ENCODE assay signal across 13 cellular contexts in the genomic region with DNA sequence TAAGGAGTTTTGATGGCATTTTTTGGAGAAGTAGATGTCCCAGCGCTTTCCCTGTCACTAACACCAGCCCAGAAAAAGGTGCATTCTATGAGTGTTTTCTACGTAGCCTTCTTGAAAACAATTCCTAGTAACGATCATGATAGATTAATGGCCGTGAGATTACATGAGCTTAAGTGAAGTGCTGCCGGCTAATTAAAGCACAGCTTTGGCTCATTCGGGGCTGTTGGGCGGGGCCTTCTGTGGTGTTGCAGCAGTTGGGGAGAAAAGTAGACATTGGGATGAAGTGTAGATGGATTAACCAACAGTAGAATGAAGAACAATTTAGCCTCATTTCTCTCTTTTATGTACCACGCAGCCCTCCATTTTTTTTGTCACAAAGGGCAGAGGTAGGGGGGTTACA. TPM values are rescaled to one million over a fixed set of nuclear protein-coding genes. Genes with fewer than 3 reads are reported as not detected.
DNase-seq lines count a peak whose midpoint lies in the region; ATAC-seq and TF ChIP-seq lines count a peak whose summit lies in the region.
"Had no signal": no experiment of that assay in that cellular context is flagged by ENCODE, and none has a peak within 500 bp of the region (broad histone marks: within the 10 kb centered on the region; RNA-seq: fewer than 3 reads in every experiment).

No MANE protein-coding gene starts in this region.

- H3K4me3 ChIP-seq in lower lobe of right lung (peak overlapping the region; percentile 27), thoracic aorta (peak overlapping the region; percentile 65)

- TF ChIP-seq CTCF in brain (conservative IDR thresholded peaks at IDR 0.05) = no peak
- TF ChIP-seq CTCF in lower lobe of right lung (IDR thresholded peaks at IDR 0.05) = no peak
- TF ChIP-seq CTCF in thoracic aorta (IDR thresholded peaks at IDR 0.05) = no peak

- peak; percentile 66 for DNase-seq in NCI-H1694 treated with DMSO at 0.1 percent for 48 hours (lab: John Stamatoyannopoulos, UW)
- DNase-seq in lower lobe of right lung = no peak
- DNase-seq in thoracic aorta (ENCODE audit: low spot score) = no peak
- DNase-seq in activated CD4-positive, CD25-positive, alpha-beta regulatory T cell treated with anti-CD3 and anti-CD28 coated beads, Interleukin-2, amount 50 U/mL, for 72 hours = no peak
- no peak for DNase-seq in iPS-NIHi7 (ENCODE audit: extremely low spot score)
- DNase-seq: Caco-2; stimulated activated naive CD4-positive, alpha-beta T cell had no signal

- H3K4me1 ChIP-seq in lower lobe of right lung (no peaks in the 10 kb centered on the region), thoracic aorta (ENCODE audit: control insufficient read depth in 1 of 2, low read depth in 2 of 2) (peaks cover 4 to 40% of the 10 kb centered on the region in 2 donors)
- H3K4me1 ChIP-seq: Caco-2 had no signal

- no peak for ATAC-seq in lower lobe of right lung
- no peak for ATAC-seq in thoracic aorta (ENCODE audit: insufficient number of reproducible peaks, low FRiP score, low read depth)
- ATAC-seq in GM19395 (IDR thresholded peaks at IDR 0.05; ENCODE audit: unreplicated experiment) = no peak
- ATAC-seq in HG03196 (IDR thresholded peaks at IDR 0.05; ENCODE audit: unreplicated experiment) = no peak

- H3K4me1 Mint-ChIP-seq in brain = peaks cover 49% of the 10 kb centered on the region

- peak overlapping the region; percentile 39 to 86 (median 81) for H3K27ac Mint-ChIP-seq in brain
- H3K27ac Mint-ChIP-seq: IgD-negative memory B cell, WTC11 had no signal

- H3K9me3 ChIP-seq in lower lobe of right lung (no peaks in the 10 kb centered on the region), thoracic aorta (no peaks in the 10 kb centered on the region)
- H3K9me3 ChIP-seq: Caco-2 had no signal

- H3K9me3 Mint-ChIP-seq in brain = peaks cover 0 to 10% (median 0%) of the 10 kb centered on the region in 5 experiments
- H3K9me3 Mint-ChIP-seq: neural crest cell, WTC11 had no signal

- H3K36me3 Mint-ChIP-seq in brain = peaks cover 4% of the 10 kb centered on the region
- H3K36me3 Mint-ChIP-seq: WTC11 had no signal

- H3K4me3 Mint-ChIP-seq in brain = peak overlapping the region; percentile 17 to 56 (median 28)
- H3K4me3 Mint-ChIP-seq: IgD-negative memory B cell, neural crest cell, WTC11 had no signal

- H3K36me3 ChIP-seq in lower lobe of right lung = no peaks in the 10 kb centered on the region
- H3K36me3 ChIP-seq in thoracic aorta = no peaks in the 10 kb centered on the region

- H3K27ac ChIP-seq in lower lobe of right lung = no peak overlapping the region
- H3K27ac ChIP-seq in thoracic aorta = peak overlapping the region; percentile 54 to 67

- H3K27me3 ChIP-seq in lower lobe of right lung (ENCODE audit: low read depth) (no peaks in the 10 kb centered on the region), thoracic aorta (replicated peaks; ENCODE audit: insufficient read depth) (no peaks in the 10 kb centered on the region)

- intact Hi-C loops in lower lobe of right lung (cut with DNase I) = no loop called here

- peaks cover 5% of the 10 kb centered on the region for H3K27me3 Mint-ChIP-seq in brain

RNA-seq across cellular contexts. Expression of a gene that starts 20.8 kb away (rescaled TPM):
- polyA plus RNA-seq in brain (ENCODE audit: insufficient read depth, low read depth, low replicate concordance) = 102 TPM
- total RNA-seq in lower lobe of right lung = 37.5 TPM
- 10 to 100 TPM; 11.8 to 32.2 TPM for total RNA-seq in thoracic aorta
